16 cellular contexts compared by ENCODE assay signal in the genomic region with DNA sequence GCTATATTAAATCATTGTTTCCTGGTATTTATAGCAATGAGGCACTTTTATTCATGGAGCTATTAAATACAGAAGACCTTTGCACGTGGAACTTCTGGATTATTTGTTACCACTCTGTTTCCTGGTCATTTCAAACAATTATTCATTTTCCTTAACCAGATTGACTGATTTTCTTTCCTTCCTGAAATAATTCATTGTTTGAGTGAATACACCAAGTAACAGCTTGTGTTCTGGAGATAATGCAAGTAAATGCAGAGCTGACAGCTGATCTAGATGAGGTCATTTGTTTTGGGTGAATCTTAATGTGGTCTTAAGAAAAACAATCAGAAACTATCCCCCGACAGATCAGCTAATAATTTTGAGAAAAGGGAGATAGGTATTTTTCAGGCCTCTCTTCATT.
"Had no signal": no experiment of that assay in that cellular context is flagged by ENCODE, and none has a peak within 500 bp of the region (broad histone marks: within the 10 kb centered on the region; RNA-seq: fewer than 3 reads in every experiment).

No MANE protein-coding gene starts in this region.

- H3K27ac Mint-ChIP-seq: effector memory CD8-positive, alpha-beta T cell; memory B cell; natural killer cell treated with Interleukin-12 subunit alpha and Interleukin-12 subunit beta and Interleukin-15 and Interleukin-18, amount 100 ng/mL, for 72 hours; neural progenitor cell; stimulated activated effector memory CD8-positive, alpha-beta T cell treated with anti-CD3 and anti-CD28 coated beads, Interleukin-12 subunit alpha, Interleukin-12 subunit beta, amount 100 ng/mL, for 72 hours; type B pancreatic cell had no signal

- H3K4me3 Mint-ChIP-seq: effector memory CD8-positive, alpha-beta T cell; memory B cell; natural killer cell treated with Interleukin-12 subunit alpha and Interleukin-12 subunit beta and Interleukin-15 and Interleukin-18, amount 100 ng/mL, for 72 hours; neural progenitor cell; stimulated activated effector memory CD8-positive, alpha-beta T cell treated with anti-CD3 and anti-CD28 coated beads, Interleukin-12 subunit alpha, Interleukin-12 subunit beta, amount 100 ng/mL, for 72 hours; type B pancreatic cell had no signal

- H3K4me1 Mint-ChIP-seq: memory B cell; neural progenitor cell; stimulated activated effector memory CD8-positive, alpha-beta T cell treated with anti-CD3 and anti-CD28 coated beads, Interleukin-12 subunit alpha, Interleukin-12 subunit beta, amount 100 ng/mL, for 72 hours had no signal

- H3K27me3 Mint-ChIP-seq: effector memory CD8-positive, alpha-beta T cell; memory B cell; natural killer cell treated with Interleukin-12 subunit alpha and Interleukin-12 subunit beta and Interleukin-15 and Interleukin-18, amount 100 ng/mL, for 72 hours; type B pancreatic cell had no signal

- DNase-seq: effector memory CD8-positive, alpha-beta T cell; erythroblast; left ventricle myocardium inferior; lower lobe of right lung; midbrain; nucleus accumbens; ovary; stimulated activated CD4-positive, alpha-beta T cell treated with anti-CD3 and anti-CD28 coated beads, Interleukin-4, amount 100 ng/mL, for 1 hour; stimulated activated CD8-positive, alpha-beta memory T cell treated with anti-CD3 and anti-CD28 coated beads, Interleukin-4, amount 100 ng/mL, for 48 hours; stimulated activated naive CD8-positive, alpha-beta T cell treated with anti-CD3 and anti-CD28 coated beads, Interleukin-15, Interleukin-2, amounts not matched to agents 100 U/mL and 50 U/mL, for 24 hours; thyroid gland had no signal

- H3K9me3 Mint-ChIP-seq: memory B cell; neural progenitor cell; stimulated activated effector memory CD8-positive, alpha-beta T cell treated with anti-CD3 and anti-CD28 coated beads, Interleukin-12 subunit alpha, Interleukin-12 subunit beta, amount 100 ng/mL, for 72 hours; type B pancreatic cell had no signal

- H3K36me3 Mint-ChIP-seq: memory B cell; natural killer cell treated with Interleukin-12 subunit alpha and Interleukin-12 subunit beta and Interleukin-15 and Interleukin-18, amount 100 ng/mL, for 72 hours; neural progenitor cell; stimulated activated effector memory CD8-positive, alpha-beta T cell treated with anti-CD3 and anti-CD28 coated beads, Interleukin-12 subunit alpha, Interleukin-12 subunit beta, amount 100 ng/mL, for 72 hours; type B pancreatic cell had no signal

- ATAC-seq: effector memory CD8-positive, alpha-beta T cell; lower lobe of right lung; natural killer cell treated with Interleukin-12 subunit alpha and Interleukin-12 subunit beta and Interleukin-15 and Interleukin-18, amount 100 ng/mL, for 72 hours; stimulated activated effector memory CD8-positive, alpha-beta T cell treated with anti-CD3 and anti-CD28 coated beads, Interleukin-12 subunit alpha, Interleukin-12 subunit beta, amount 100 ng/mL, for 72 hours; stimulated activated naive CD8-positive, alpha-beta T cell treated with anti-CD3 and anti-CD28 coated beads, Interleukin-15, Interleukin-2, amounts not matched to agents 100 U/mL and 50 U/mL, for 24 hours had no signal
